27 cellular contexts compared by ENCODE assay signal in the genomic region with DNA sequence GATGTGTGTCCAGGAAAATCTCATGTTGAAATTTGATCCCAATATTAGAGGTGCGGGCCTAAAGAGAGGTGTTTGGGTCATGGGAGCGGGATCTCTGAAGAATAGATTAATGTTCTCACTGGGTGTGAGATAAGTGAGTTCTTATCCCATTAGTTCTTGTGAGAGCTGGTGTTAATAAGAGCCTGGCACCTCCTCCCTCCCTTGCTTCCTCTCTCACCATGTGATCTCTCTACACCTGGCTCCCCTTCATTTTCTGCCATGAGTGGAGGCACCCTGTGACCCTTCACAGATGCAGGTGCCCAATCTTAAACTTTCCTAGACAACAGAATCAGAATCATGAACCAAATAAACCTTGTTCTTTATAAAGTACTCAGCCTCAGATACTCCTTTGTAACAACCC.
"Had no signal": no experiment of that assay in that cellular context is flagged by ENCODE, and none has a peak within 500 bp of the region (broad histone marks: within the 10 kb centered on the region; RNA-seq: fewer than 3 reads in every experiment).

No MANE protein-coding gene starts in this region.

- H3K4me3 Mint-ChIP-seq: activated CD4-positive, alpha-beta T cell treated with anti-CD3 and anti-CD28 coated beads, Interleukin-2, amount 10 ng/mL, durations not matched to agents 7 days and 5 days; activated CD8-positive, alpha-beta memory T cell treated with anti-CD3 and anti-CD28 coated beads, Interleukin-2, amount 10 ng/mL, durations not matched to agents 7 days and 5 days; activated CD8-positive, alpha-beta T cell treated with anti-CD3 and anti-CD28 coated beads for 36 hours; activated T-helper 1 cell treated with anti-CD3 and anti-CD28 coated beads, Interleukin-12 subunit alpha, Interleukin-12 subunit beta, Interleukin-2, Interleukin-4 antibody, amounts not matched to agents 30 ng/mL and 10 ng/mL and 1 ng/mL, durations not matched to agents 14 hours and 24 hours and 36 hours; central memory CD8-positive, alpha-beta T cell; neural progenitor cell; T-helper 2 cell treated with Interferon-gamma antibody and Interleukin-4, amounts not matched to agents 5 μg/mL and 100 μg/mL, for 36 hours had no signal

- H3K9me3 ChIP-seq: esophagus muscularis mucosa, mucosa of descending colon, sigmoid colon, thoracic aorta, upper lobe of right lung had no signal

- H3K4me3 ChIP-seq: esophagus muscularis mucosa, mucosa of descending colon, neural progenitor cell, sigmoid colon, smooth muscle cell, thoracic aorta, upper lobe of right lung had no signal

- H3K27me3 ChIP-seq: brain microvascular endothelial cell, esophagus muscularis mucosa, neural progenitor cell, sigmoid colon, upper lobe of right lung had no signal

- H3K9ac ChIP-seq: neural progenitor cell had no signal

- H3K27me3 Mint-ChIP-seq: activated CD4-positive, alpha-beta T cell treated with anti-CD3 and anti-CD28 coated beads, Interleukin-2, amount 10 ng/mL, durations not matched to agents 7 days and 5 days; activated CD8-positive, alpha-beta memory T cell treated with anti-CD3 and anti-CD28 coated beads, Interleukin-2, amount 10 ng/mL, durations not matched to agents 7 days and 5 days; activated CD8-positive, alpha-beta T cell treated with anti-CD3 and anti-CD28 coated beads for 36 hours; central memory CD8-positive, alpha-beta T cell; effector memory CD8-positive, alpha-beta T cell had no signal

- H3K27ac Mint-ChIP-seq: activated CD4-positive, alpha-beta T cell treated with anti-CD3 and anti-CD28 coated beads, Interleukin-2, amount 10 ng/mL, durations not matched to agents 7 days and 5 days; activated CD8-positive, alpha-beta memory T cell treated with anti-CD3 and anti-CD28 coated beads, Interleukin-2, amount 10 ng/mL, durations not matched to agents 7 days and 5 days; activated CD8-positive, alpha-beta T cell treated with anti-CD3 and anti-CD28 coated beads for 36 hours; activated T-helper 1 cell treated with anti-CD3 and anti-CD28 coated beads, Interleukin-12 subunit alpha, Interleukin-12 subunit beta, Interleukin-2, Interleukin-4 antibody, amounts not matched to agents 30 ng/mL and 10 ng/mL and 1 ng/mL, durations not matched to agents 14 hours and 24 hours and 36 hours; effector memory CD8-positive, alpha-beta T cell; neural progenitor cell; T-helper 2 cell treated with Interferon-gamma antibody and Interleukin-4, amounts not matched to agents 5 μg/mL and 100 μg/mL, for 36 hours had no signal

- H3K36me3 ChIP-seq: esophagus muscularis mucosa, neural progenitor cell, sigmoid colon, thoracic aorta, upper lobe of right lung had no signal

- H3K4me1 ChIP-seq: neural progenitor cell had no signal

- H3K27ac ChIP-seq: brain microvascular endothelial cell, esophagus muscularis mucosa, neural progenitor cell, sigmoid colon, thoracic aorta, upper lobe of right lung, VCaP had no signal

- DNase-seq: activated CD4-positive, alpha-beta T cell treated with anti-CD3 and anti-CD28 coated beads, Interleukin-2, amount 10 ng/mL, durations not matched to agents 7 days and 5 days; activated CD4-positive, CD25-positive, alpha-beta regulatory T cell treated with anti-CD3 and anti-CD28 coated beads, Interleukin-2, amount 50 U/mL, for 72 hours; activated CD8-positive, alpha-beta memory T cell treated with anti-CD3 and anti-CD28 coated beads, Interleukin-2, amount 10 ng/mL, durations not matched to agents 7 days and 5 days; activated CD8-positive, alpha-beta T cell treated with anti-CD3 and anti-CD28 coated beads for 36 hours; activated gamma-delta T cell; activated naive CD4-positive, alpha-beta T cell treated with anti-CD3 and anti-CD28 coated beads, Interleukin-2, amount 50 U/mL, for 16 hours; activated T-cell treated with anti-CD3 and anti-CD28 coated beads for 4 hours; aorta; brain microvascular endothelial cell; effector memory CD8-positive, alpha-beta T cell; glutamatergic neuron; hippocampal formation; kidney glomerular epithelial cell; mesenchymal stem cell; mucosa of descending colon; sigmoid colon; stimulated activated CD4-positive, alpha-beta T cell treated with anti-CD3 and anti-CD28 coated beads, Interleukin-15, amount 100 ng/mL, for 24 hours; stimulated activated naive CD4-positive, alpha-beta T cell; upper lobe of right lung had no signal

- H3K4me1 Mint-ChIP-seq: neural progenitor cell had no signal

- ATAC-seq: activated CD8-positive, alpha-beta memory T cell treated with anti-CD3 and anti-CD28 coated beads, Interleukin-2, amount 10 ng/mL, durations not matched to agents 7 days and 5 days; activated CD8-positive, alpha-beta T cell treated with anti-CD3 and anti-CD28 coated beads for 36 hours; effector memory CD8-positive, alpha-beta T cell; mucosa of descending colon; upper lobe of right lung had no signal

- H3K9me3 Mint-ChIP-seq: activated CD4-positive, alpha-beta T cell treated with anti-CD3 and anti-CD28 coated beads, Interleukin-2, amount 10 ng/mL, durations not matched to agents 7 days and 5 days; activated CD8-positive, alpha-beta T cell treated with anti-CD3 and anti-CD28 coated beads for 36 hours; activated T-helper 1 cell treated with anti-CD3 and anti-CD28 coated beads, Interleukin-12 subunit alpha, Interleukin-12 subunit beta, Interleukin-2, Interleukin-4 antibody, amounts not matched to agents 30 ng/mL and 10 ng/mL and 1 ng/mL, durations not matched to agents 14 hours and 24 hours and 36 hours; central memory CD8-positive, alpha-beta T cell; effector memory CD8-positive, alpha-beta T cell; neural progenitor cell; T-helper 2 cell treated with Interferon-gamma antibody and Interleukin-4, amounts not matched to agents 5 μg/mL and 100 μg/mL, for 36 hours had no signal
